Comparison of ENCODE assay signal across 8 cellular contexts in the genomic region with DNA sequence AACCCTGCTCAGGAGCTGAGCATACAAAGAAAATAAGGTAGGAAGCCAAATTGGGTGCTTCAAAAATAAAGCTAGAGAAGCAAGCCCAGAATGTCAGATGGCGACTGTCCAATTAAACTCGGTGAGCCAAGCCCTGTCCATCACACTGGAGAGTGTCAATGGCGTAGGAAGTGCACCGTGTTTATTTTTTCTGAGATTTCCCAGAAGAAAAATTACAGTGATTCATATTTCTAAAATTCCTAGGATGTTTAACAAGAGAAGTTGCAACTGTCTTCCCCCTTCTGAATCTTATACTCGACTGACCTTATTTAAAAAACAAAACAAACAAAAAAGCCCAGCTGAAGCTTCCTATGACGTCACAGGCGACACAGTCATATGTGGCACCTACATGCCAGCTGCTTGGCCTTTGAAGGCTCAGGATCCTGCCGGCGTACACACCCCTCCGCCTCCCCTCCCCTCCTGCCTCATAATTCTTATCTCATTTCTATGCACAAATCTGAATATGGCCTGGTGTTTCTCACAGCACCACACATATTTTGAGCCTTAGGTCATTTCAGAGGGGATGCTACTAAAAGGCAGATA.
DNase-seq lines count a peak whose midpoint lies in the region; ATAC-seq and TF ChIP-seq lines count a peak whose summit lies in the region.

No MANE protein-coding gene starts in this region.

- ATAC-seq in HG02610 (IDR thresholded peaks at IDR 0.05; ENCODE audit: unreplicated experiment) (no peak), HG02678 (IDR thresholded peaks at IDR 0.05; ENCODE audit: unreplicated experiment) (no peak)

- H3K9me3 ChIP-seq in CD4-positive, alpha-beta memory T cell (ENCODE audit: control insufficient read depth in 1 of 2, low read length in 2 of 2) = no peaks in the 10 kb centered on the region
- H3K9me3 ChIP-seq in SJCRH30 (replicated peaks) = no peaks in the 10 kb centered on the region

- peak overlapping the region; percentile 78 for H3K27ac ChIP-seq in CD4-positive, alpha-beta memory T cell (ENCODE audit: low read depth, low read length)
- H3K27ac ChIP-seq in brain microvascular endothelial cell = peak overlapping the region; percentile 100
- no peak overlapping the region for H3K27ac ChIP-seq in SJCRH30

- peak overlapping the region; percentile 97 to 100 (median 99) for H3K27ac Mint-ChIP-seq in CD4-positive, alpha-beta memory T cell

- H3K4me3 ChIP-seq in CD4-positive, alpha-beta memory T cell (ENCODE audit: low read length in 2 of 2) = peak overlapping the region in 1 of 2 donors; percentile 21
- H3K4me3 ChIP-seq in brain microvascular endothelial cell (ENCODE audit: low read depth, low read length) (no peak overlapping the region), SJCRH30 (no peak overlapping the region)

- CTCF ChIA-PET in CD4-positive, alpha-beta memory T cell (lab: Charles Lee; ENCODE audit: partially characterized antibody) = interaction anchor here (0.9 to 7.7 kb wide), 5 partner anchors 10 to 71 kb away, joined by 3 to 60 read pairs (median 10); no protein-coding TSS in a partner anchor

- peaks cover 99% of the 10 kb centered on the region for H3K4me1 ChIP-seq in CD4-positive, alpha-beta memory T cell (ENCODE audit: insufficient read depth, low read length)
- H3K4me1 ChIP-seq in SJCRH30 = no peaks in the 10 kb centered on the region

- no peaks in the 10 kb centered on the region for H3K27me3 Mint-ChIP-seq in CD4-positive, alpha-beta memory T cell

- H3K36me3 Mint-ChIP-seq in CD4-positive, alpha-beta memory T cell = peaks cover 15 to 50% of the 10 kb centered on the region in 2 donors

- H3K4me3 Mint-ChIP-seq in CD4-positive, alpha-beta memory T cell = peak overlapping the region; percentile 7 to 86 (median 52)

- no peaks in the 10 kb centered on the region for H3K27me3 ChIP-seq in CD4-positive, alpha-beta memory T cell (ENCODE audit: insufficient read depth, low read length)
- H3K27me3 ChIP-seq in brain microvascular endothelial cell (replicated peaks) = no peaks in the 10 kb centered on the region
- no peaks in the 10 kb centered on the region for H3K27me3 ChIP-seq in SJCRH30

- POLR2A ChIA-PET in CD4-positive, alpha-beta memory T cell (lab: Charles Lee; ENCODE audit: partially characterized antibody) = interaction anchor here (0.7 to 15.4 kb wide), 10 partner anchors 8 to 58 kb away, joined by 3 to 178 read pairs (median 15); a partner anchor contains a TSS

- H3K9me3 Mint-ChIP-seq in CD4-positive, alpha-beta memory T cell = no peaks in the 10 kb centered on the region

- no peaks in the 10 kb centered on the region for H3K36me3 ChIP-seq in CD4-positive, alpha-beta memory T cell (ENCODE audit: insufficient read depth, low read length)
- H3K36me3 ChIP-seq in brain microvascular endothelial cell (replicated peaks) (peaks cover 3% of the 10 kb centered on the region), SJCRH30 (no peaks in the 10 kb centered on the region)

- intact Hi-C loops in CD4-positive, alpha-beta memory T cell (cut with micrococcal nuclease) = loop anchor here (1.0 kb wide), 3 partner anchors 8 to 18 kb away; no protein-coding TSS in a partner anchor

- peak; percentile 77 to 94 (median 82) for DNase-seq in CD4-positive, alpha-beta memory T cell
- peak; percentile 73 for DNase-seq in SHP77 treated with DMSO at 0.1 percent for 48 hours (lab: John Stamatoyannopoulos, UW)
- DNase-seq in brain microvascular endothelial cell = peak; percentile 100
- DNase-seq in mucosa of gallbladder (ENCODE audit: low spot score) = peak; percentile 73
- DNase-seq in SJCRH30 = no peak
- no peak for DNase-seq in NCI-H1048 (lab: John Stamatoyannopoulos, UW)

- H3K4me1 Mint-ChIP-seq in CD4-positive, alpha-beta memory T cell = peaks cover 84 to 100% (median 94%) of the 10 kb centered on the region in 4 donors

- TF ChIP-seq CTCF in brain microvascular endothelial cell (IDR thresholded peaks at IDR 0.05; ENCODE audit: low read depth, low read length, missing control alignments) = no peak

- in situ Hi-C loops in brain microvascular endothelial cell (cut with HindIII; ENCODE audit: low pct_ligation_motif_present, low sequenced_read_pairs) = loop anchor here (25.0 kb wide), 1 partner anchor 140 kb away; no protein-coding TSS in a partner anchor

Comparison
In these comparisons a context has a peak if more than half of its experiments do, and no peak if none do; other contexts are left out.
1. DNase-seq: peak in CD4-positive, alpha-beta memory T cell (5 of 5), SHP77 treated with DMSO at 0.1 percent for 48 hours (single experiment), brain microvascular endothelial cell (single experiment) and mucosa of gallbladder (single experiment); none in SJCRH30 (0 of 2) and NCI-H1048 (single experiment).